In the genomic region with DNA sequence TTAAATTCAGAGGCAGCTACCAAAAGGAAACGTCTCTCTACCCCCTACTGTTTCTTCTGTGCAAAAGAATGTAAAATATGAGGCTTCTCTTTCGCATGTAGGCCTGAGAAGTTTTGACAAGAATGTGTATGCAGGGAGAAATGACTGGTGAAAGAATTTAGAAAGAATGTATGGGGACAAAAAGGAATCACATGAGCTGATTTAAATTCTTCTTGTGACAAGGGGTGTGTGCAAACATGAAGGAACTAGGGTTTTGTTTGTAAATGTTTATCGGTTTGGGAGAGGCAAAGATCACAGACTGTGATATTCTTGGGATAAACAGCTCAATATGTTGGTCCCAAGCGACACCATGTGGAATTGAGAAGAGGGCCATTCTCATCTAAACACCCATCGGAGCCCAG, we compare ENCODE assay signal across 1 cellular context.
TF ChIP-seq lines count a peak whose summit lies in the region.

No MANE protein-coding gene starts in this region.

TF ChIP-seq in IMR-90, 13 proteins besides CTCF, POLR2A, EP300 and RAD21 (continued from another document):
- TF ChIP-seq, protein P1, sequence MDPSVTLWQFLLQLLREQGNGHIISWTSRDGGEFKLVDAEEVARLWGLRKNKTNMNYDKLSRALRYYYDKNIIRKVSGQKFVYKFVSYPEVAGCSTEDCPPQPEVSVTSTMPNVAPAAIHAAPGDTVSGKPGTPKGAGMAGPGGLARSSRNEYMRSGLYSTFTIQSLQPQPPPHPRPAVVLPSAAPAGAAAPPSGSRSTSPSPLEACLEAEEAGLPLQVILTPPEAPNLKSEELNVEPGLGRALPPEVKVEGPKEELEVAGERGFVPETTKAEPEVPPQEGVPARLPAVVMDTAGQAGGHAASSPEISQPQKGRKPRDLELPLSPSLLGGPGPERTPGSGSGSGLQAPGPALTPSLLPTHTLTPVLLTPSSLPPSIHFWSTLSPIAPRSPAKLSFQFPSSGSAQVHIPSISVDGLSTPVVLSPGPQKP (IDR thresholded peaks at IDR 0.05; ENCODE audit: borderline replicate concordance, low read depth, low read length), result no peak
- no peak for TF ChIP-seq RFX5 (IDR thresholded peaks at IDR 0.05; ENCODE audit: low read depth, low read length)
- TF ChIP-seq MAFK (IDR thresholded peaks at IDR 0.05; ENCODE audit: low read depth, low read length), result no peak
- no peak for TF ChIP-seq CHD1 (IDR thresholded peaks at IDR 0.05; ENCODE audit: low read depth, low read length)
TF ChIP-seq in IMR-90: peak in this region for 0.
